24 cellular contexts compared by ENCODE assay signal in the genomic region with DNA sequence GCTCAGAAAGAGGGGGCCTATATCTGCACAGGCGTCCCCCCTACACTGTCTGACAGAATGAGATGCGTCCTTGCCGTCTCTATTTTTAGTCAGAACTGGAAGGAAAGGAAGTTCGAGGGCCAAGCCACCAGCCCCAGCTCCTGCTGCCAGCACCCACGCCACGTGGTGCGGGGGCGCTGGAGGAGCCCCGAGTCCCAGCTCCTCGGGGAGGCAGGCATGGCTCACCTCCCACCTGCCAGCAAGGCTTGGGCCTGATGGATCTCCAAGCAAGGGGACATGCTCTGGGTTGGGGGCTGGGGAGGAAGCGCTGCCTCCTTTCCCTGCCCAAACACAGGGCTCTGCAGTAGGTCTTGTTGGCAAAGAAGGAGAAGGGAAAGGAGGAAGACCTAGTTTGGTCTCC.
"Had no signal": no experiment of that assay in that cellular context is flagged by ENCODE, and none has a peak within 500 bp of the region (broad histone marks: within the 10 kb centered on the region; RNA-seq: fewer than 3 reads in every experiment).

No MANE protein-coding gene starts in this region.

- DNase-seq: colonic mucosa; effector memory CD4-positive, alpha-beta T cell; esophagus squamous epithelium; foreskin melanocyte; glutamatergic neuron; hippocampal formation; left cardiac atrium; left lung; lower lobe of right lung; naive thymus-derived CD8-positive, alpha-beta T cell; nucleus accumbens; stimulated activated CD4-positive, alpha-beta T cell treated with anti-CD3 and anti-CD28 coated beads, Interleukin-12 subunit alpha, Interleukin-12 subunit beta, amount 100 ng/mL, for 4 hours; stimulated activated CD4-positive, alpha-beta T cell treated with anti-CD3 and anti-CD28 coated beads, Interleukin-1b, Interleukin-23, amount 100 ng/mL, for 48 hours; stimulated activated CD4-positive, alpha-beta T cell treated with anti-CD3 and anti-CD28 coated beads, Interleukin-4, amount 100 ng/mL, for 1 hour; stimulated activated CD8-positive, alpha-beta memory T cell treated with anti-CD3 and anti-CD28 coated beads, Interleukin-4, amount 100 ng/mL, for 48 hours; stimulated activated naive CD4-positive, alpha-beta T cell treated with Interleukin-2 at 50 U/mL for 16 hours; stomach; thyroid gland had no signal

- H3K27ac ChIP-seq: colonic mucosa, esophagus squamous epithelium, left lung, lower lobe of right lung, neural progenitor cell, prostate gland, right atrium auricular region, stomach, thyroid gland had no signal

- H3K4me2 ChIP-seq: neural progenitor cell, smooth muscle cell had no signal

- H3K9me3 ChIP-seq: colonic mucosa, esophagus squamous epithelium, heart right ventricle, left lung, lower lobe of right lung, prostate gland, right atrium auricular region, stomach, thyroid gland had no signal

- H3K9ac ChIP-seq: neural progenitor cell had no signal

- H3K4me1 ChIP-seq: colonic mucosa, esophagus squamous epithelium, left lung, lower lobe of right lung, prostate gland, thyroid gland had no signal

- H3K27me3 ChIP-seq: colonic mucosa, neural progenitor cell, right atrium auricular region, thyroid gland had no signal

- H3K36me3 ChIP-seq: colonic mucosa, esophagus squamous epithelium, heart right ventricle, left lung, lower lobe of right lung, neural progenitor cell, prostate gland, right atrium auricular region, stomach, thyroid gland had no signal

- H3K4me3 ChIP-seq: colonic mucosa, esophagus squamous epithelium, heart right ventricle, left lung, lower lobe of right lung, neural progenitor cell, prostate gland, right atrium auricular region, smooth muscle cell, stomach, thyroid gland had no signal

- ATAC-seq: left lung; naive thymus-derived CD8-positive, alpha-beta T cell; sciatic nerve had no signal

- H2AFZ ChIP-seq: neural progenitor cell had no signal
